ENCODE assay signal across 15 cellular contexts in genomic region chr9:137749511-137749910, GRCh38.
"Had no signal": no experiment of that assay in that cellular context is flagged by ENCODE, and none has a peak within 500 bp of the region (broad histone marks: within the 10 kb centered on the region; RNA-seq: fewer than 3 reads in every experiment).

No MANE protein-coding gene starts in this region.

- H3K4me3 Mint-ChIP-seq: activated CD8-positive, alpha-beta T cell treated with anti-CD3 and anti-CD28 coated beads, Interleukin-2, amount 10 ng/mL, durations not matched to agents 7 days and 5 days; dendritic cell treated with granulocyte-macrophage colony-stimulating factor and Interleukin-4, amounts not matched to agents 40 ng/mL and 50 ng/mL, for 4 days; natural killer cell; T-helper 17 cell had no signal

- H3K36me3 ChIP-seq: prostate gland had no signal

- ATAC-seq: activated CD8-positive, alpha-beta T cell treated with anti-CD3 and anti-CD28 coated beads, Interleukin-2, amount 10 ng/mL, durations not matched to agents 7 days and 5 days; natural killer cell; T-helper 17 cell had no signal

- H3K9me3 Mint-ChIP-seq: natural killer cell had no signal

- H3K4me1 ChIP-seq: breast epithelium had no signal

- H3K9me3 ChIP-seq: breast epithelium, prostate gland had no signal

- H3K27ac ChIP-seq: prostate gland, WERI-Rb-1 had no signal

- DNase-seq: activated CD8-positive, alpha-beta memory T cell treated with anti-CD3 and anti-CD28 coated beads, Interleukin-2, amount 50 U/mL, for 4 hours; activated CD8-positive, alpha-beta T cell treated with anti-CD3 and anti-CD28 coated beads, Interleukin-2, amount 10 ng/mL, durations not matched to agents 7 days and 5 days; anterior cingulate cortex; mammary epithelial cell; natural killer cell; nucleus accumbens; right cardiac atrium; small intestine; stimulated activated CD4-positive, alpha-beta T cell treated with anti-CD3 and anti-CD28 coated beads, Interleukin-4, amount 100 ng/mL, for 4 hours; stimulated activated CD8-positive, alpha-beta memory T cell treated with anti-CD3 and anti-CD28 coated beads, Interleukin-4, amount 100 ng/mL, for 48 hours; T-helper 17 cell; WERI-Rb-1 had no signal

- H3K27me3 Mint-ChIP-seq: dendritic cell treated with granulocyte-macrophage colony-stimulating factor and Interleukin-4, amounts not matched to agents 40 ng/mL and 50 ng/mL, for 4 days; T-helper 17 cell had no signal

- H3K27me3 ChIP-seq: breast epithelium had no signal

- H3K4me3 ChIP-seq: breast epithelium, prostate gland had no signal

- H3K27ac Mint-ChIP-seq: activated CD8-positive, alpha-beta T cell treated with anti-CD3 and anti-CD28 coated beads, Interleukin-2, amount 10 ng/mL, durations not matched to agents 7 days and 5 days; dendritic cell treated with granulocyte-macrophage colony-stimulating factor and Interleukin-4, amounts not matched to agents 40 ng/mL and 50 ng/mL, for 4 days had no signal
